ENCODE assay signal across 8 cellular contexts in the genomic region with DNA sequence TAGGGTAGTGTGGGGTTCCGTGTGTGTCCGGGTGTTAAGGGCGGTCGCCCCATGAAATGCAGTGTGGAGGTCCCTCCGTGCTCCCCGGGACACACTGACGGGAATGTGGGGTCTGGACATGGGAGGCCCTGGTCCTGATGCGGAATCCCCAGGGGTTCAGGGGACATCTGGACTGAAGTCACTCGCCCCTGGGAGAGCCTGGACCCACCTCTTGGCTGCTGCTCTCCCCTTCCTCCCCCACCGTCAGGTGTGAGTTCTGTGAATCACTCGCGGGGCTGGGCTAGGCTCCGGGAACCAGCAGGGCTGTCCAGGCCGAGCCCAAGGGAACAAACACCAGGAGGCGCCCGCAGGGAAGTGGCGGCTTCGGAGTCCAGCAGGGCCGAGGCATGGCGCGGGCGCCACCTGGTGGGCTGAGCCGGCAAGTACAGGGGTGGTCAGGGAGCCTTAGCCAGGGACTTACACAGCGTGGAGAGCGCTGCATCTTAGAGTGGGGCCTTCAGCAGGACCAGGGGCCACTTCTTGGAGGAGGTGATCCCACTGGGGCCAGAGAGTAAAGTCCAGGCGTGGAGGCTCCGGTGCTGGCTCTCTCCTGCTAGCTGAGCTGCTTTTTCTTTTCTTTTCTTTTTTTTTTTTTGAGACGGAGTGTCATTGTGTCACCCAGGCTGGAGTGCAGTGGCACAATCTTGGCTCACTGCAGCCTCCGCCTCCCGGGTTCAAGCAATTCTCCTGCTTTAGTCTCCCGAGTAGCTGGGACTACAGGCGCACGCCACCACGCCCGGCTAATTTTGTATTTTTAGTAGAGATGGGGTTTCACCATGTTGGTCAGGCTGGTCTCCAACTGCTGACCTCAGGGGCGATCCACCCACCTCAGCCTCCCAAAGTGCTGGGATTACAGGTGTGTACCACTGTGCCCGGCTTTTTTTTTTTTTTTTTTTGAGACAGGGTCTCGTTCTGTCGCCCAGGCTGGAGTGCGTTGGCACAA. TPM values are rescaled to one million over a fixed set of nuclear protein-coding genes. Genes with fewer than 3 reads are reported as not detected.
DNase-seq lines count a peak whose midpoint lies in the region; ATAC-seq, FAIRE-seq and TF ChIP-seq lines count a peak whose summit lies in the region.

No MANE protein-coding gene starts in this region.

- peaks cover 0 to 3% of the 10 kb centered on the region in 2 donors for H3K4me1 ChIP-seq in kidney (ENCODE audit: control insufficient read depth in 1 of 2, insufficient read depth in 1 of 2, low read depth in 1 of 2, low read length in 2 of 2)

- peaks cover 0 to 6% of the 10 kb centered on the region in 2 donors for H3K36me3 ChIP-seq in kidney (ENCODE audit: control insufficient read depth in 1 of 2, insufficient read depth in 2 of 2, low read length in 2 of 2)

- H3K9me3 ChIP-seq in kidney (ENCODE audit: control insufficient read depth in 1 of 2, low read length in 2 of 2) = no peaks in the 10 kb centered on the region

- TF ChIP-seq CTCF in cardiac fibroblast (IDR thresholded peaks at IDR 0.05; ENCODE audit: low read depth, low read length) (peak; percentile 100), kidney (IDR thresholded peaks at IDR 0.05; ENCODE audit: borderline replicate concordance, extremely low read depth, insufficient read depth) (peak; percentile 97)

- peak; percentile 66 for ATAC-seq in GM18858 (IDR thresholded peaks at IDR 0.05; ENCODE audit: unreplicated experiment)
- ATAC-seq in HG03175 (IDR thresholded peaks at IDR 0.05; ENCODE audit: unreplicated experiment) = peak; percentile 83

- H3K4me3 ChIP-seq in cardiac fibroblast (replicated peaks in 1 of 2; ENCODE audit: low read depth in 2 of 2, low read length in 2 of 2) (no peak overlapping the region), kidney (ENCODE audit: low read length in 2 of 2) (no peak overlapping the region)

- DNase-seq in ACHN = peak; percentile 84
- peak; percentile 76 for DNase-seq in NCI-H226
- DNase-seq in activated CD4-positive, CD25-positive, alpha-beta regulatory T cell treated with anti-CD3 and anti-CD28 coated beads, Interleukin-2, amount 50 U/mL, for 16 hours (ENCODE audit: low read depth, low spot score) = peak; percentile 62
- peak; percentile 94 for DNase-seq in cardiac fibroblast (ENCODE audit: low read depth in 2 of 2)
- peak; percentile 95 for DNase-seq in kidney
- peak; percentile 73 to 83 for DNase-seq in stimulated activated CD4-positive, alpha-beta T cell treated with anti-CD3 and anti-CD28 coated beads, Interleukin-1b, Interleukin-23, amount 100 ng/mL, for 4 hours (ENCODE audit: low read depth in 2 of 2)

- intact Hi-C loops in kidney (cut with DNase I) = no loop called here

- in situ Hi-C loops in ACHN (cut with HindIII; ENCODE audit: low pct_ligation_motif_present, low pct_unique_long_range_greater_than_20kb, low sequenced_read_pairs) = no loop called here

- no peak for FAIRE-seq in kidney (lab: Jason Lieb, UNC)

- H3K9ac ChIP-seq in kidney (ENCODE audit: low read length in 2 of 2) = peak overlapping the region in 1 of 2 donors; percentile 58

- H3K27ac ChIP-seq in kidney (ENCODE audit: low read depth in 2 of 2, low read length in 2 of 2) = no peak overlapping the region

RNA-seq across cellular contexts. Expression of gene WTIP, which starts 20.1 kb away (rescaled TPM):
- 22.3 TPM for total RNA-seq in kidney
- polyA plus RNA-seq in kidney (ENCODE audit: insufficient read depth, low read depth, low replicate concordance) = 15.5 TPM
